In genomic region chr10:131035779-131036178, GRCh38 we compare ENCODE assay signal across 21 cellular contexts.
DNase-seq lines count a peak whose midpoint lies in the region; ATAC-seq and TF ChIP-seq lines count a peak whose summit lies in the region.
"Had no signal": no experiment of that assay in that cellular context is flagged by ENCODE, and none has a peak within 500 bp of the region (broad histone marks: within the 10 kb centered on the region; RNA-seq: fewer than 3 reads in every experiment).

No MANE protein-coding gene starts in this region.

- no peaks in the 10 kb centered on the region for H3K9me2 ChIP-seq in GM23338 (ENCODE audit: insufficient read depth)

- no peak overlapping the region for H3K27ac Mint-ChIP-seq in GM23338
- no peak overlapping the region for H3K27ac Mint-ChIP-seq in CD4-positive, alpha-beta memory T cell
- H3K27ac Mint-ChIP-seq: CD8-positive, alpha-beta memory T cell; IgD-negative memory B cell had no signal

- H3K27ac ChIP-seq in GM23338 (ENCODE audit: low read depth): no peak overlapping the region
- no peak overlapping the region for H3K27ac ChIP-seq in RWPE1
- H3K27ac ChIP-seq in CD4-positive, alpha-beta memory T cell (ENCODE audit: low read depth, low read length): no peak overlapping the region
- H3K27ac ChIP-seq: A549, GM23248, KMS-11 had no signal

- no peaks in the 10 kb centered on the region for H3K36me3 ChIP-seq in GM23338 (ENCODE audit: insufficient read depth)
- H3K36me3 ChIP-seq in CD4-positive, alpha-beta memory T cell (ENCODE audit: insufficient read depth, low read length): no peaks in the 10 kb centered on the region

- H3K36me3 Mint-ChIP-seq in GM23338 (ENCODE audit: low read depth): peaks cover 23% of the 10 kb centered on the region
- H3K36me3 Mint-ChIP-seq in CD4-positive, alpha-beta memory T cell: no peaks in the 10 kb centered on the region
- H3K36me3 Mint-ChIP-seq: CD8-positive, alpha-beta memory T cell; IgD-negative memory B cell had no signal

- H2AFZ ChIP-seq in GM23338: peak overlapping the region; percentile 43; the same call in 1 of the 2 replicates
- H2AFZ ChIP-seq: GM23248 had no signal

- H3K79me2 ChIP-seq in GM23338 (replicated peaks; ENCODE audit: insufficient read depth): no peaks in the 10 kb centered on the region

- no peaks in the 10 kb centered on the region for H3F3A ChIP-seq in GM23338 (replicated peaks; ENCODE audit: low read depth)

- POLR2A ChIA-PET in RWPE1 (lab: Yijun Ruan, JAX; ENCODE audit: low non-redundant PET): no interaction called here
- POLR2A ChIA-PET in CD4-positive, alpha-beta memory T cell (lab: Charles Lee; ENCODE audit: partially characterized antibody): no interaction called here

- H4K20me1 ChIP-seq in GM23338 (replicated peaks; ENCODE audit: insufficient read depth): no peaks in the 10 kb centered on the region

- no peak overlapping the region for H3K4me3 ChIP-seq in GM23338
- H3K4me3 ChIP-seq in CD4-positive, alpha-beta memory T cell (ENCODE audit: low read length in 2 of 2): no peak overlapping the region
- H3K4me3 ChIP-seq: A549, GM23248 had no signal

- CTCF ChIA-PET in RWPE1 (lab: Yijun Ruan, JAX): no interaction called here
- CTCF ChIA-PET in CD4-positive, alpha-beta memory T cell (lab: Charles Lee; ENCODE audit: partially characterized antibody): no interaction called here

- no peak overlapping the region for H3K4me3 Mint-ChIP-seq in GM23338
- no peak overlapping the region for H3K4me3 Mint-ChIP-seq in CD4-positive, alpha-beta memory T cell
- H3K4me3 Mint-ChIP-seq: CD8-positive, alpha-beta memory T cell; IgD-negative memory B cell had no signal

- no peak for TF ChIP-seq CTCF in GM23338 (conservative IDR thresholded peaks at IDR 0.05; ENCODE audit: low read depth in 2 of 2)
- TF ChIP-seq CTCF in RWPE1 (conservative IDR thresholded peaks at IDR 0.05; ENCODE audit: low read depth): no peak

- H3K4me1 Mint-ChIP-seq in GM23338: peaks cover 9% of the 10 kb centered on the region; the same call in 2 of the 3 replicates
- H3K4me1 Mint-ChIP-seq in CD4-positive, alpha-beta memory T cell: peaks cover 0 to 1% (median 0%) of the 10 kb centered on the region in 4 donors
- H3K4me1 Mint-ChIP-seq: CD8-positive, alpha-beta memory T cell; IgD-negative memory B cell had no signal

- DNase-seq in GM23338 (ENCODE audit: low spot score) (no peak), RWPE1 (ENCODE audit: low spot score) (peak; percentile 26), kidney tubule cell (ENCODE audit: low spot score) (peak; percentile 52), T-helper 2 cell (no peak)
- DNase-seq in CD4-positive, alpha-beta memory T cell: no peak
- no peak for DNase-seq in activated CD8-positive, alpha-beta memory T cell treated with anti-CD3 and anti-CD28 coated beads for 24 hours
- no peak for DNase-seq in activated naive CD4-positive, alpha-beta T cell (lab: John Stamatoyannopoulos, UW)
- DNase-seq: C1 segment of cervical spinal cord; CD8-positive, alpha-beta memory T cell; DMS 273 treated with DMSO at 0.1 percent for 48 hours; DND-41; GM23248; NCI-H1048; NCI-H1694; NCI-H2029 treated with DMSO at 0.1 percent for 48 hours; NCI-H526 treated with DMSO at 0.1 percent for 48 hours; SHP77 treated with DMSO at 0.1 percent for 48 hours had no signal

- H3K27me3 ChIP-seq in GM23338 (ENCODE audit: insufficient read depth): no peaks in the 10 kb centered on the region
- no peaks in the 10 kb centered on the region for H3K27me3 ChIP-seq in CD4-positive, alpha-beta memory T cell (ENCODE audit: insufficient read depth, low read length)

- peaks cover 84% of the 10 kb centered on the region for H3K9me3 Mint-ChIP-seq in GM23338
- H3K9me3 Mint-ChIP-seq in CD4-positive, alpha-beta memory T cell: peaks cover 0 to 7% (median 0%) of the 10 kb centered on the region in 8 donors

- H3K4me1 ChIP-seq in GM23338 (ENCODE audit: insufficient read depth): no peaks in the 10 kb centered on the region
- H3K4me1 ChIP-seq in CD4-positive, alpha-beta memory T cell (ENCODE audit: insufficient read depth, low read length): no peaks in the 10 kb centered on the region
- H3K4me1 ChIP-seq: A549 had no signal

- intact Hi-C loops in CD4-positive, alpha-beta memory T cell (cut with micrococcal nuclease): no loop called here

- ATAC-seq in GM23338: no peak
- ATAC-seq: A549, HCT116 had no signal

- no peaks in the 10 kb centered on the region for H3K9me3 ChIP-seq in CD4-positive, alpha-beta memory T cell (ENCODE audit: control insufficient read depth in 1 of 2, low read length in 2 of 2)
- H3K9me3 ChIP-seq: A549 had no signal

- no peak overlapping the region for H3K4me2 ChIP-seq in GM23338
- H3K4me2 ChIP-seq: A549, KMS-11 had no signal

- peaks cover 16% of the 10 kb centered on the region for H3K27me3 Mint-ChIP-seq in GM23338 (ENCODE audit: insufficient read depth, low read depth, poor library complexity)
- no peaks in the 10 kb centered on the region for H3K27me3 Mint-ChIP-seq in CD4-positive, alpha-beta memory T cell

TF ChIP-seq in GM23338, 12 proteins besides CTCF, POLR2A, EP300 and RAD21:
- no peak for TF ChIP-seq EZH2 (IDR thresholded peaks at IDR 0.05; ENCODE audit: low read depth, unreplicated experiment)
- TF ChIP-seq POLR2AphosphoS5 (IDR thresholded peaks at IDR 0.05; ENCODE audit: low read depth): no peak
- no peak for TF ChIP-seq JUNB (IDR thresholded peaks at IDR 0.05; ENCODE audit: unreplicated experiment)
- TF ChIP-seq ETS1 (IDR thresholded peaks at IDR 0.05): no peak
- no peak for TF ChIP-seq ZNF331 (CRISPR knock-in tag; IDR thresholded peaks at IDR 0.05; ENCODE audit: low read depth)
- TF ChIP-seq ZNF114 (CRISPR knock-in tag; IDR thresholded peaks at IDR 0.05): no peak
- no peak for TF ChIP-seq EZH2phosphoT487 (IDR thresholded peaks at IDR 0.05; ENCODE audit: unreplicated experiment)
- no peak for TF ChIP-seq REST (IDR thresholded peaks at IDR 0.05; ENCODE audit: unreplicated experiment)

Comparison
In these comparisons a context has a peak if more than half of its experiments do, and no peak if none do; other contexts are left out.
1. DNase-seq: peak in RWPE1 (single experiment) and kidney tubule cell (single experiment); none in GM23338 (single experiment), CD4-positive, alpha-beta memory T cell (0 of 5), T-helper 2 cell (0 of 5), activated CD8-positive, alpha-beta memory T cell treated with anti-CD3 and anti-CD28 coated beads for 24 hours (single experiment) and activated naive CD4-positive, alpha-beta T cell (0 of 4).